ENCODE assay signal across 23 cellular contexts in the genomic region with DNA sequence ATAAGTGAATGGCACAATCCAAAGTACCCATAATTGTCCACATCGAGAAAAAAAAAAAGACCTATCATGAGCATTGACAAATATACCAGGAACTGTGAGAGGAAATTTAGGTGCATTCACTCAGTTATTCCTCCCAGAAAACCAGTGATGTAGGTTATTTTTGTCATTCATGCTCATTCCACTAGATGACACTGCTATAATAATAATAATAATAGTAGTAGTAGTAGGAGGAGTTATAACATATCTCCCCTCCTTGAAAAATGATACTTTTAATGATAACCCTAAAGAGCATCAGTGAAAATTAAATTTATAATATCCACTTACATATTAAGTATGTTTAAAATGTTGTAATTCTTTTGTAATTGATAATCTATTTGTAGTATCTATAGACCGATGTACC.
"Had no signal": no experiment of that assay in that cellular context is flagged by ENCODE, and none has a peak within 500 bp of the region (broad histone marks: within the 10 kb centered on the region; RNA-seq: fewer than 3 reads in every experiment).

No MANE protein-coding gene starts in this region.

- H3K4me1 ChIP-seq: lower lobe of right lung, psoas muscle, suprapubic skin, transverse colon, vagina had no signal

- DNase-seq: activated B cell treated with CpG ODN at 0.5 μM for 24 hours; activated CD4-positive, alpha-beta memory T cell treated with anti-CD3 and anti-CD28 coated beads, Interleukin-2, amount 10 ng/mL, durations not matched to agents 7 days and 5 days; activated CD4-positive, alpha-beta T cell treated with anti-CD3 and anti-CD28 coated beads for 4 hours; activated CD8-positive, alpha-beta memory T cell treated with anti-CD3 and anti-CD28 coated beads, Interleukin-2, amount 10 ng/mL, durations not matched to agents 7 days and 5 days; activated naive CD4-positive, alpha-beta T cell; activated naive CD8-positive, alpha-beta T cell treated with anti-CD3 and anti-CD28 coated beads for 36 hours; amniotic stem cell; dorsolateral prefrontal cortex; endodermal cell; foreskin melanocyte; lower lobe of right lung; naive thymus-derived CD8-positive, alpha-beta T cell; ovary; psoas muscle; right cardiac atrium; stimulated activated CD4-positive, alpha-beta T cell treated with anti-CD3 and anti-CD28 coated beads, Interleukin-2, amount 100 ng/mL, for 48 hours; stimulated activated naive CD8-positive, alpha-beta T cell treated with anti-CD3 and anti-CD28 coated beads, Interleukin-15, amount 100 ng/mL, for 72 hours; transverse colon had no signal

- H3K4me3 Mint-ChIP-seq: activated B cell treated with CpG ODN at 0.5 μM for 24 hours; activated CD4-positive, alpha-beta memory T cell treated with anti-CD3 and anti-CD28 coated beads, Interleukin-2, amount 10 ng/mL, durations not matched to agents 7 days and 5 days; activated CD8-positive, alpha-beta memory T cell treated with anti-CD3 and anti-CD28 coated beads, Interleukin-2, amount 10 ng/mL, durations not matched to agents 7 days and 5 days; activated naive CD8-positive, alpha-beta T cell treated with anti-CD3 and anti-CD28 coated beads for 36 hours; activated T-helper 17 cell treated with anti-CD3 and anti-CD28 coated beads, Interleukin-2, amount 50 U/mL, for 72 hours; endodermal cell; naive thymus-derived CD8-positive, alpha-beta T cell; stimulated activated naive CD8-positive, alpha-beta T cell treated with anti-CD3 and anti-CD28 coated beads, Interleukin-15, amount 100 ng/mL, for 72 hours had no signal

- H3K27ac ChIP-seq: cardiac muscle cell, dorsolateral prefrontal cortex, epithelial cell of prostate, lower lobe of right lung, ovary, psoas muscle, suprapubic skin, transverse colon, vagina had no signal

- H3K27me3 ChIP-seq: cardiac muscle cell, dorsolateral prefrontal cortex, suprapubic skin, transverse colon, vagina had no signal

- H3K9me3 ChIP-seq: lower lobe of right lung, ovary, psoas muscle, suprapubic skin, transverse colon, vagina had no signal

- ATAC-seq: activated CD8-positive, alpha-beta memory T cell treated with anti-CD3 and anti-CD28 coated beads, Interleukin-2, amount 10 ng/mL, durations not matched to agents 7 days and 5 days; activated T-helper 17 cell treated with anti-CD3 and anti-CD28 coated beads, Interleukin-2, amount 50 U/mL, for 72 hours; lower lobe of right lung; naive thymus-derived CD8-positive, alpha-beta T cell; psoas muscle; right cardiac atrium; stimulated activated naive CD8-positive, alpha-beta T cell treated with anti-CD3 and anti-CD28 coated beads, Interleukin-15, amount 100 ng/mL, for 72 hours had no signal

- H3K27me3 Mint-ChIP-seq: activated B cell treated with CpG ODN at 0.5 μM for 24 hours; activated CD4-positive, alpha-beta memory T cell treated with anti-CD3 and anti-CD28 coated beads, Interleukin-2, amount 10 ng/mL, durations not matched to agents 7 days and 5 days; activated CD8-positive, alpha-beta memory T cell treated with anti-CD3 and anti-CD28 coated beads, Interleukin-2, amount 10 ng/mL, durations not matched to agents 7 days and 5 days; activated naive CD8-positive, alpha-beta T cell treated with anti-CD3 and anti-CD28 coated beads for 36 hours; activated T-helper 17 cell treated with anti-CD3 and anti-CD28 coated beads, Interleukin-2, amount 50 U/mL, for 72 hours; naive thymus-derived CD8-positive, alpha-beta T cell; stimulated activated naive CD8-positive, alpha-beta T cell treated with anti-CD3 and anti-CD28 coated beads, Interleukin-15, amount 100 ng/mL, for 72 hours had no signal

- H3K36me3 Mint-ChIP-seq: activated CD8-positive, alpha-beta memory T cell treated with anti-CD3 and anti-CD28 coated beads, Interleukin-2, amount 10 ng/mL, durations not matched to agents 7 days and 5 days; activated naive CD8-positive, alpha-beta T cell treated with anti-CD3 and anti-CD28 coated beads for 36 hours; naive thymus-derived CD8-positive, alpha-beta T cell had no signal

- H3K4me1 Mint-ChIP-seq: activated B cell treated with CpG ODN at 0.5 μM for 24 hours; activated CD4-positive, alpha-beta memory T cell treated with anti-CD3 and anti-CD28 coated beads, Interleukin-2, amount 10 ng/mL, durations not matched to agents 7 days and 5 days; activated CD8-positive, alpha-beta memory T cell treated with anti-CD3 and anti-CD28 coated beads, Interleukin-2, amount 10 ng/mL, durations not matched to agents 7 days and 5 days; activated naive CD8-positive, alpha-beta T cell treated with anti-CD3 and anti-CD28 coated beads for 36 hours; activated T-helper 17 cell treated with anti-CD3 and anti-CD28 coated beads, Interleukin-2, amount 50 U/mL, for 72 hours; endodermal cell; naive thymus-derived CD8-positive, alpha-beta T cell; stimulated activated naive CD8-positive, alpha-beta T cell treated with anti-CD3 and anti-CD28 coated beads, Interleukin-15, amount 100 ng/mL, for 72 hours had no signal

- H3K36me3 ChIP-seq: cardiac muscle cell, lower lobe of right lung, ovary, suprapubic skin, transverse colon, vagina had no signal

- H3K4me3 ChIP-seq: cardiac muscle cell, dorsolateral prefrontal cortex, lower lobe of right lung, ovary, psoas muscle, suprapubic skin, transverse colon, vagina had no signal

- H3K27ac Mint-ChIP-seq: activated B cell treated with CpG ODN at 0.5 μM for 24 hours; activated CD4-positive, alpha-beta memory T cell treated with anti-CD3 and anti-CD28 coated beads, Interleukin-2, amount 10 ng/mL, durations not matched to agents 7 days and 5 days; activated CD8-positive, alpha-beta memory T cell treated with anti-CD3 and anti-CD28 coated beads, Interleukin-2, amount 10 ng/mL, durations not matched to agents 7 days and 5 days; activated naive CD8-positive, alpha-beta T cell treated with anti-CD3 and anti-CD28 coated beads for 36 hours; activated T-helper 17 cell treated with anti-CD3 and anti-CD28 coated beads, Interleukin-2, amount 50 U/mL, for 72 hours; endodermal cell; naive thymus-derived CD8-positive, alpha-beta T cell; stimulated activated naive CD8-positive, alpha-beta T cell treated with anti-CD3 and anti-CD28 coated beads, Interleukin-15, amount 100 ng/mL, for 72 hours had no signal

- H3K9me3 Mint-ChIP-seq: activated B cell treated with CpG ODN at 0.5 μM for 24 hours; activated CD4-positive, alpha-beta memory T cell treated with anti-CD3 and anti-CD28 coated beads, Interleukin-2, amount 10 ng/mL, durations not matched to agents 7 days and 5 days; activated naive CD8-positive, alpha-beta T cell treated with anti-CD3 and anti-CD28 coated beads for 36 hours; activated T-helper 17 cell treated with anti-CD3 and anti-CD28 coated beads, Interleukin-2, amount 50 U/mL, for 72 hours; endodermal cell had no signal
